ENCODE assay signal across 22 cellular contexts in the genomic region with DNA sequence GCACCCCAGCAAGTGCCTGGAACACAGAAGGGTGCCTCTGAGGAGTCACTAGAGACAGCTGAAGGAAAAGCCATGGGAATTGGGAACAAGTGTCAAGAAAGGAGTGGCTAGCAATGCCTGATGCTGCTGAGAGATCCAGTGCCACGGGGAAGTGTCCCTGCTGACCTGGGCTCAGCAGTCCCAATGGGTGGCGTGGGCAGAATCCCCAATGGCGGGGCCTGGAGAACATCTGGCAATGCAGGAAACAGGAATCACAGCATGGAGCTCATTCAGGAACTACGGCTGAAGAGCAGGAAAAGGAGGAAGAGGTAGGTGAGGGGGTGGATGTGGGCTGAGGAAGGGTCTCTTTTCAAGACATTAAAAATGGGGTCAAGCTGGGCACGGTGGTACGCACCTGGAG. TPM values are rescaled to one million over a fixed set of nuclear protein-coding genes. Genes with fewer than 3 reads are reported as not detected.
DNase-seq lines count a peak whose midpoint lies in the region; ATAC-seq and TF ChIP-seq lines count a peak whose summit lies in the region.
"Had no signal": no experiment of that assay in that cellular context is flagged by ENCODE, and none has a peak within 500 bp of the region (broad histone marks: within the 10 kb centered on the region; RNA-seq: fewer than 3 reads in every experiment).

No MANE protein-coding gene starts in this region.

- H3K27me3 Mint-ChIP-seq in T-helper 17 cell, result no peaks in the 10 kb centered on the region
- no peaks in the 10 kb centered on the region for H3K27me3 Mint-ChIP-seq in naive B cell
- H3K27me3 Mint-ChIP-seq in glutamatergic neuron (ENCODE audit: unreplicated experiment), result no peaks in the 10 kb centered on the region
- H3K27me3 Mint-ChIP-seq: CD4-positive, alpha-beta T cell had no signal

- H3K36me3 ChIP-seq in cardiac muscle cell (no peaks in the 10 kb centered on the region), testis (ENCODE audit: low read depth, missing control alignments) (no peaks in the 10 kb centered on the region)

- TF ChIP-seq POLR2A in testis (IDR thresholded peaks at IDR 0.05), result no peak

- ATAC-seq in Right ventricle myocardium superior (ENCODE audit: poor library complexity) (no peak), T-helper 17 cell (no peak), naive B cell (ENCODE audit: low read depth in 2 of 2) (no peak), GM21423 (IDR thresholded peaks at IDR 0.05; ENCODE audit: unreplicated experiment) (no peak)
- ATAC-seq: Panc1 had no signal

- intact Hi-C loops in Right ventricle myocardium superior (cut with DNase I), result no loop called here
- intact Hi-C loops in testis (cut with DNase I; ENCODE audit: low total_unique reads), result no loop called here

- H3K4me1 Mint-ChIP-seq in T-helper 17 cell (peaks cover 32% of the 10 kb centered on the region), naive B cell (peaks cover 54 to 92% (median 74%) of the 10 kb centered on the region in 3 donors), glutamatergic neuron (ENCODE audit: low read depth, unreplicated experiment) (peaks cover 26% of the 10 kb centered on the region)

- H3K4me3 ChIP-seq in cardiac muscle cell, result no peak overlapping the region
- H3K4me3 ChIP-seq in testis, result no peak overlapping the region

- 85 to 88% methylated on average over 6 of the region's 6 CpGs for WGBS in testis, 2 donors

- H3K27ac Mint-ChIP-seq in T-helper 17 cell (peak overlapping the region; percentile 29), naive B cell (peak overlapping the region in 5 of 6 donors; percentile 58 to 99 (median 90)), glutamatergic neuron (ENCODE audit: unreplicated experiment) (no peak overlapping the region)
- H3K27ac Mint-ChIP-seq: CD4-positive, alpha-beta T cell; HFFc6 had no signal

- H3K9me3 Mint-ChIP-seq in naive B cell, result peaks cover 0 to 1% (median 0%) of the 10 kb centered on the region in 7 donors
- H3K9me3 Mint-ChIP-seq in glutamatergic neuron (ENCODE audit: unreplicated experiment), result peaks cover 7% of the 10 kb centered on the region
- H3K9me3 Mint-ChIP-seq: CD4-positive, alpha-beta T cell; HFFc6 had no signal

- peaks cover 4% of the 10 kb centered on the region for H3K36me3 Mint-ChIP-seq in T-helper 17 cell (ENCODE audit: low read depth)
- H3K36me3 Mint-ChIP-seq in naive B cell, result peaks cover 0 to 7% of the 10 kb centered on the region in 2 donors
- no peaks in the 10 kb centered on the region for H3K36me3 Mint-ChIP-seq in glutamatergic neuron (ENCODE audit: unreplicated experiment)

- H3K27me3 ChIP-seq in cardiac muscle cell (no peaks in the 10 kb centered on the region), testis (no peaks in the 10 kb centered on the region)

- H3K4me3 Mint-ChIP-seq in T-helper 17 cell (peak overlapping the region; percentile 76), naive B cell (peak overlapping the region; percentile 48 to 93 (median 86)), glutamatergic neuron (ENCODE audit: unreplicated experiment) (no peak overlapping the region)
- H3K4me3 Mint-ChIP-seq: CD4-positive, alpha-beta T cell; HFFc6 had no signal

- DNase-seq in cardiac muscle cell (ENCODE audit: low read depth in 1 of 2, low spot score in 1 of 2) (no peak), Right ventricle myocardium superior (no peak), T-helper 17 cell (no peak), naive B cell (no peak), testis (no peak), glutamatergic neuron (no peak), RPMI8226 (no peak)
- DNase-seq: AML-193; Caco-2; CD4-positive, alpha-beta T cell; DMS153; HFFc6; NCI-H1417 treated with DMSO at 0.1 percent for 48 hours; NCI-H187 treated with DMSO at 0.1 percent for 48 hours; NCI-H2227 treated with DMSO at 0.1 percent for 48 hours; NCI-H524 had no signal

- H3K27ac ChIP-seq in cardiac muscle cell, result peak overlapping the region; percentile 83
- no peak overlapping the region for H3K27ac ChIP-seq in testis
- H3K27ac ChIP-seq: 22Rv1 had no signal

- TF ChIP-seq CTCF in cardiac muscle cell (IDR thresholded peaks at IDR 0.05; ENCODE audit: low read depth, low read length) (no peak), testis (IDR thresholded peaks at IDR 0.05) (no peak), glutamatergic neuron (IDR thresholded peaks at IDR 0.05; ENCODE audit: partially characterized antibody, unreplicated experiment) (no peak)

- H3K4me1 ChIP-seq in cardiac muscle cell (ENCODE audit: low read depth), result peaks cover 31% of the 10 kb centered on the region
- peaks cover 13% of the 10 kb centered on the region for H3K4me1 ChIP-seq in testis
- H3K4me1 ChIP-seq: Caco-2 had no signal

- H3K9me3 ChIP-seq in cardiac muscle cell (ENCODE audit: low read depth), result no peaks in the 10 kb centered on the region
- H3K9me3 ChIP-seq in T-helper 17 cell (ENCODE audit: control insufficient read depth, low read length, poor library complexity, severe bottlenecking), result no peaks in the 10 kb centered on the region
- no peaks in the 10 kb centered on the region for H3K9me3 ChIP-seq in testis
- H3K9me3 ChIP-seq: Caco-2 had no signal

RNA-seq across cellular contexts. Expression of a gene that starts 30.1 kb away (rescaled TPM):
- total RNA-seq in cardiac muscle cell, result 44.9 and 62.6 TPM in 2 replicates
- polyA plus RNA-seq in cardiac muscle cell, result 28.5 and 31.9 TPM in 2 replicates
- total RNA-seq in Right ventricle myocardium superior, result 35.9 TPM
- 10 to 100 TPM; 29.1 to 38.9 TPM for total RNA-seq in T-helper 17 cell
- polyA plus RNA-seq in naive B cell (ENCODE audit: low read depth in 6 of 6), result 10 to 100 TPM; 11.0 to 26.0 (median 16.4) TPM
- 10 to 100 TPM; 56.6 to 58.0 TPM for total RNA-seq in testis
- polyA plus RNA-seq in testis (ENCODE audit: insufficient read depth, low read depth, low replicate concordance), result 40.6 TPM
- 94.3 TPM for total RNA-seq in glutamatergic neuron (ENCODE audit: unreplicated experiment)

RNA-seq across cellular contexts. Expression of a gene that starts 38.5 kb away (rescaled TPM):
- 19.4 and 24.3 TPM in 2 replicates for total RNA-seq in cardiac muscle cell
- 14.3 and 18.7 TPM in 2 replicates for polyA plus RNA-seq in cardiac muscle cell
- 2.0 TPM for total RNA-seq in Right ventricle myocardium superior
- 1 to 10 TPM; 2.4 to 6.0 TPM for total RNA-seq in T-helper 17 cell
- polyA plus RNA-seq in naive B cell (ENCODE audit: low read depth in 6 of 6), result 1 to 10 TPM in 1 of 6 donors, under 1 TPM in 1, not detected in 4; 0.22 to 1.7 TPM
- 10 to 100 TPM; 14.7 to 17.7 TPM for total RNA-seq in testis
- 8.0 TPM for polyA plus RNA-seq in testis (ENCODE audit: insufficient read depth, low read depth, low replicate concordance)
- total RNA-seq in glutamatergic neuron (ENCODE audit: unreplicated experiment), result 3.1 TPM

RNA-seq across cellular contexts. Expression of a gene that starts 44.5 kb away (rescaled TPM):
- total RNA-seq in cardiac muscle cell (0.28 and 0.33 TPM in 2 replicates), Right ventricle myocardium superior (not detected), T-helper 17 cell (not detected), testis (1 to 10 TPM; 2.0 to 4.3 TPM), glutamatergic neuron (ENCODE audit: unreplicated experiment) (0.39 TPM)
- polyA plus RNA-seq in cardiac muscle cell (2.1 TPM in 1 of 2 replicates, not detected in the other), naive B cell (ENCODE audit: low read depth in 6 of 6) (1 to 10 TPM in 1 of 6 donors, under 1 TPM in 2, not detected in 3; 0.24 to 1.2 (median 0.43) TPM), testis (ENCODE audit: insufficient read depth, low read depth, low replicate concordance) (4.4 TPM)
- total RNA-seq: Caco-2, H4, MCF 10A, SK-MEL-5 had no signal
